In the genomic region with DNA sequence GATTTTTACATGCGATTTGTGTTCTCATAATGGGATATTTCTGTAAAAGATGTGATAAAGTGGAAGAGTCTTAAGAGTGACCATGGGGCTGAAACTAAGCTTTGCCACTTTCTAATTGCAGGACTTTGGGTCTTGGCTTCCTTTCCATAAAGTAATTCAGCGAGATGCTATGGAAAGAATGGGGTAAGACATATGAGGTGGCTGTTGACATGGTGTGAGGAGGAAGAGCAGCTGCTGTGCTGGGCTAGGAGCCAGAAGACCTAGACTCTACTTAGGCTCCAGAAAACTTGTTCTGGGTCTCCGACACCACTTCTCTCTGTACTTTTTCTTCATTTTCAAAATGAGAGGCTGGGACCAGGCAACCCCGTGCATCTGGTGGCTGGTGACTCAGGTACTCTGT, we compare ENCODE assay signal across 18 cellular contexts.
"Had no signal": no experiment of that assay in that cellular context is flagged by ENCODE, and none has a peak within 500 bp of the region (broad histone marks: within the 10 kb centered on the region; RNA-seq: fewer than 3 reads in every experiment).

No MANE protein-coding gene starts in this region.

- H3K36me3 Mint-ChIP-seq: mesothelial cell of epicardium had no signal

- H3K27ac ChIP-seq: coronary artery, dorsolateral prefrontal cortex, esophagus muscularis mucosa, foreskin keratinocyte, gastroesophageal sphincter, heart left ventricle, hepatocyte, left lung, lower lobe of right lung had no signal

- H3K4me1 ChIP-seq: esophagus muscularis mucosa, foreskin keratinocyte, gastroesophageal sphincter, left lung, lower lobe of right lung had no signal

- H3K36me3 ChIP-seq: esophagus muscularis mucosa, gastroesophageal sphincter, heart left ventricle, left lung, lower lobe of right lung had no signal

- H3K27ac Mint-ChIP-seq: mesothelial cell of epicardium had no signal

- H3K4me1 Mint-ChIP-seq: mesothelial cell of epicardium had no signal

- H3K9me3 ChIP-seq: esophagus muscularis mucosa, gastroesophageal sphincter, heart left ventricle, left lung, lower lobe of right lung, mucosa of descending colon had no signal

- ATAC-seq: foreskin keratinocyte, gastroesophageal sphincter, heart left ventricle, left cardiac atrium, left lung, left ventricle myocardium superior, lower lobe of right lung, mucosa of descending colon had no signal

- H3K27me3 ChIP-seq: dorsolateral prefrontal cortex, esophagus muscularis mucosa, gastroesophageal sphincter, heart left ventricle, hepatocyte, left lung had no signal

- H3K4me3 Mint-ChIP-seq: mesothelial cell of epicardium had no signal

- DNase-seq: dermis blood vessel endothelial cell; dorsolateral prefrontal cortex; effector CD4-positive, alpha-beta T cell; effector memory CD4-positive, alpha-beta T cell; foreskin keratinocyte; heart left ventricle; hypothalamus; left cardiac atrium; left lung; left ventricle myocardium superior; lower lobe of right lung; mesenchymal stem cell; mucosa of descending colon had no signal

- H3K9me3 Mint-ChIP-seq: mesothelial cell of epicardium had no signal

- H3K4me3 ChIP-seq: coronary artery, dorsolateral prefrontal cortex, esophagus muscularis mucosa, gastroesophageal sphincter, heart left ventricle, hepatocyte, left lung, lower lobe of right lung, mucosa of descending colon had no signal
